Comparison of ENCODE assay signal across 11 cellular contexts in the genomic region with DNA sequence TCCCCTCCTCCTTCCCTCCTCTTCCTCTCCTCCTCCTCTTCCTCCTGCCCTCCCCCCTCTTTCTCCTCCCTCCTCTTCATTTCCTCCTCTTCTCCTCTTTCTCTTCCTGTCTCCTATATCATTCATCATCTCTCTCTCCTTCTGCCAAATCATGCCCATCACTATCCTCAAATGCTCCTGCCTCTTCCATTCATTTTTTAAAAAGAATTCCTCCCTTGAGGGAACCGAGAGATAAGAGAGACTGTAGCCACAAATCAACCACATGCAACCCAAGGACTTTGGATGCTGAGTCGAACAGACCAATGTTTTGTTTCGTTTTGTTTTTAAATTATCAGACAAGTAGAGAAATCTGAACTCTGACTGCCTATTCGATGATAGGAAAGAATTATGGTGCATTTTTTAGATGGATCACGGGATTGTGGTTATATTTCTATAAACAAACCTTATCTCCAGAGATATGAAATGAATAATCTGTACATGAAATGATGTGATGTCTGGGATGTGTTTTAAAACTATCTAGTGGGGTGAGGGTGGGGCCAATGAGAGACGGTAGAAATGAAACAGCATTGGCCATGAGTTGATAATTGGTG. TPM values are rescaled to one million over a fixed set of nuclear protein-coding genes. Genes with fewer than 3 reads are reported as not detected.
A peak's percentile ranks its signal among the peaks of the same experiment; 100 is the strongest.
DNase-seq lines count a peak whose midpoint lies in the region; FAIRE-seq and TF ChIP-seq lines count a peak whose summit lies in the region.
"Had no signal": no experiment of that assay in that cellular context is flagged by ENCODE, and none has a peak within 500 bp of the region (broad histone marks: within the 10 kb centered on the region; RNA-seq: fewer than 3 reads in every experiment).

No MANE protein-coding gene starts in this region.

- peaks cover 8 to 13% of the 10 kb centered on the region in 2 experiments for H3K4me1 Mint-ChIP-seq in H9
- H3K4me1 Mint-ChIP-seq in activated T-helper 2 cell treated with anti-CD3 and anti-CD28 coated beads, Interferon-gamma antibody, Interleukin-2, Interleukin-4, amounts not matched to agents 10 μg/mL and 5 μg/mL and 100 μg/mL, durations not matched to agents 14 hours and 24 hours and 36 hours (ENCODE audit: low read depth), result peaks cover 19% of the 10 kb centered on the region

- H3K9me3 ChIP-seq in H9 (ENCODE audit: control insufficient read depth, low read depth, low read length) (no peaks in the 10 kb centered on the region), keratinocyte (ENCODE audit: control insufficient read depth, low read depth, low read length) (peaks cover 4% of the 10 kb centered on the region)

- no peak overlapping the region for H3K23ac ChIP-seq in H9 (ENCODE audit: insufficient read length, low read depth, low read length)

- no peak overlapping the region for H2BK12ac ChIP-seq in H9 (ENCODE audit: insufficient read length, low read depth, low read length)

- TF ChIP-seq CTCF in AG09319 (IDR thresholded peaks at IDR 0.05; ENCODE audit: low read depth, low read length) (no peak), H9 (conservative IDR thresholded peaks at IDR 0.05) (no peak), keratinocyte (optimal IDR thresholded peaks at IDR 0.05 in 1 of 3, IDR thresholded peaks at IDR 0.05 in 1 of 3, conservative IDR thresholded peaks at IDR 0.05 in 1 of 3; ENCODE audit: extremely low read depth in 1 of 3, insufficient read depth in 2 of 3, low read length in 3 of 3) (no peak), D721Med (IDR thresholded peaks at IDR 0.05; ENCODE audit: insufficient read depth, missing control alignments) (no peak)

- dilution Hi-C loops in keratinocyte (cut with MboI; ENCODE audit: extremely low pct_ligation_motif_present, low sequenced_read_pairs), result no loop called here

- H2BK15ac ChIP-seq in H9 (ENCODE audit: low read depth, low read length), result no peak overlapping the region

- no peak overlapping the region for H2BK20ac ChIP-seq in H9 (ENCODE audit: low read depth, low read length, poor library complexity, severe bottlenecking)

- H3T11ph ChIP-seq in H9 (ENCODE audit: low read length), result no peak overlapping the region

- H2BK5ac ChIP-seq in H9 (ENCODE audit: insufficient read length, low read length), result no peak overlapping the region

- H3K4me3 Mint-ChIP-seq in H9, result no peak overlapping the region
- peak overlapping the region; percentile 34 for H3K4me3 Mint-ChIP-seq in activated T-helper 2 cell treated with anti-CD3 and anti-CD28 coated beads, Interferon-gamma antibody, Interleukin-2, Interleukin-4, amounts not matched to agents 10 μg/mL and 5 μg/mL and 100 μg/mL, durations not matched to agents 14 hours and 24 hours and 36 hours (ENCODE audit: low read depth)

- no peak overlapping the region for H3K56ac ChIP-seq in H9 (ENCODE audit: insufficient read length, low read depth, low read length)

- intact Hi-C loops in activated T-helper 2 cell treated with anti-CD3 and anti-CD28 coated beads, Interferon-gamma antibody, Interleukin-2, Interleukin-4, amounts not matched to agents 10 μg/mL and 5 μg/mL and 100 μg/mL, durations not matched to agents 14 hours and 24 hours and 36 hours (cut with micrococcal nuclease), result no loop called here

- H3K9me3 Mint-ChIP-seq in H9, result peaks cover 14 to 15% of the 10 kb centered on the region in 2 experiments
- H3K9me3 Mint-ChIP-seq in activated T-helper 2 cell treated with anti-CD3 and anti-CD28 coated beads, Interferon-gamma antibody, Interleukin-2, Interleukin-4, amounts not matched to agents 10 μg/mL and 5 μg/mL and 100 μg/mL, durations not matched to agents 14 hours and 24 hours and 36 hours, result peaks cover 8% of the 10 kb centered on the region

- peaks cover 3% of the 10 kb centered on the region; the same call in 1 of the 2 replicates for H3K27me3 Mint-ChIP-seq in H9 (ENCODE audit: low read depth)
- peaks cover 2% of the 10 kb centered on the region for H3K27me3 Mint-ChIP-seq in activated T-helper 2 cell treated with anti-CD3 and anti-CD28 coated beads, Interferon-gamma antibody, Interleukin-2, Interleukin-4, amounts not matched to agents 10 μg/mL and 5 μg/mL and 100 μg/mL, durations not matched to agents 14 hours and 24 hours and 36 hours (ENCODE audit: low read depth)

- no peak overlapping the region for H2AFZ ChIP-seq in H9 (ENCODE audit: low read length)
- peak overlapping the region; percentile 77 for H2AFZ ChIP-seq in keratinocyte (ENCODE audit: control insufficient read depth, low read length)

- no peak overlapping the region for H3K9ac ChIP-seq in H9 (ENCODE audit: extremely low read depth, insufficient read length, low read length)
- no peak overlapping the region for H3K9ac ChIP-seq in keratinocyte (ENCODE audit: control insufficient read depth, extremely low read depth, insufficient read depth, low read length)

- no peak overlapping the region for H3K4me3 ChIP-seq in keratinocyte (ENCODE audit: control insufficient read depth in 2 of 3, extremely low read depth in 1 of 3, insufficient read depth in 2 of 3, low read depth in 1 of 3, low read length in 3 of 3)
- H3K4me3 ChIP-seq: lower lobe of right lung had no signal

- H3K4ac ChIP-seq in H9 (ENCODE audit: low read depth, low read length), result no peak overlapping the region

- no peaks in the 10 kb centered on the region for H3K23me2 ChIP-seq in H9 (ENCODE audit: insufficient read length, low read depth, low read length, poor library complexity, severe bottlenecking)

- H3K27me3 ChIP-seq in H9 (ENCODE audit: insufficient read depth, low read length), result no peaks in the 10 kb centered on the region
- H3K27me3 ChIP-seq in keratinocyte (ENCODE audit: control insufficient read depth, extremely low read depth, insufficient read depth, low read length), result no peaks in the 10 kb centered on the region

- no peak overlapping the region for H3K14ac ChIP-seq in H9 (ENCODE audit: insufficient read depth, low read length)

- H4K91ac ChIP-seq in H9 (ENCODE audit: insufficient read length, low read depth, low read length), result no peak overlapping the region

- no peak overlapping the region; a peak in 1 of 7 replicates for H3K27ac Mint-ChIP-seq in H9
- H3K27ac Mint-ChIP-seq in activated T-helper 2 cell treated with anti-CD3 and anti-CD28 coated beads, Interferon-gamma antibody, Interleukin-2, Interleukin-4, amounts not matched to agents 10 μg/mL and 5 μg/mL and 100 μg/mL, durations not matched to agents 14 hours and 24 hours and 36 hours, result no peak overlapping the region

- H3K9me1 ChIP-seq in keratinocyte (ENCODE audit: control insufficient read depth, extremely low read depth, insufficient read depth, low read length), result no peaks in the 10 kb centered on the region

- H3K18ac ChIP-seq in H9 (ENCODE audit: insufficient read length, low read depth, low read length), result no peak overlapping the region

- H3K79me2 ChIP-seq in H9 (ENCODE audit: insufficient read depth, low read length), result no peaks in the 10 kb centered on the region
- no peaks in the 10 kb centered on the region for H3K79me2 ChIP-seq in keratinocyte (ENCODE audit: control insufficient read depth, insufficient read depth, low read length)

- peak; percentile 25 for DNase-seq in AG09319 (ENCODE audit: extremely low read depth, low read depth)
- no peak for DNase-seq in H9
- no peak for DNase-seq in activated T-helper 2 cell treated with anti-CD3 and anti-CD28 coated beads, Interferon-gamma antibody, Interleukin-2, Interleukin-4, amounts not matched to agents 10 μg/mL and 5 μg/mL and 100 μg/mL, durations not matched to agents 14 hours and 24 hours and 36 hours (ENCODE audit: low spot score)
- no peak for DNase-seq in keratinocyte (ENCODE audit: low read depth, low spot score)
- DNase-seq in NCI-H187 treated with DMSO at 0.1 percent for 48 hours (lab: John Stamatoyannopoulos, UW), result no peak
- no peak for DNase-seq in NCI-H510A treated with DMSO at 0.1 percent for 48 hours (lab: John Stamatoyannopoulos, UW)
- DNase-seq in D721Med (ENCODE audit: insufficient read length, low spot score), result no peak
- no peak for DNase-seq in NOMO-1 (lab: John Stamatoyannopoulos, UW; ENCODE audit: unreplicated experiment in 2 of 2)
- DNase-seq: NCI-H2081 treated with DMSO at 0.1 percent for 48 hours had no signal

- no peak for FAIRE-seq in keratinocyte (lab: Jason Lieb, UNC)
- FAIRE-seq in D721Med (lab: Jason Lieb, UNC), result no peak

- H3K27ac ChIP-seq in H9 (ENCODE audit: insufficient read length, low read depth, low read length) (no peak overlapping the region), keratinocyte (ENCODE audit: control insufficient read depth, insufficient read depth, low read length) (no peak overlapping the region)
- H3K27ac ChIP-seq: lower lobe of right lung had no signal

- H3K36me3 Mint-ChIP-seq in H9 (ENCODE audit: insufficient read depth in 1 of 3, low read depth in 3 of 3), result peaks cover 3 to 9% (median 5%) of the 10 kb centered on the region in 3 experiments; a peak in 4 of 7 replicates
- H3K36me3 Mint-ChIP-seq in activated T-helper 2 cell treated with anti-CD3 and anti-CD28 coated beads, Interferon-gamma antibody, Interleukin-2, Interleukin-4, amounts not matched to agents 10 μg/mL and 5 μg/mL and 100 μg/mL, durations not matched to agents 14 hours and 24 hours and 36 hours (ENCODE audit: low read depth), result no peaks in the 10 kb centered on the region

- H3K36me3 ChIP-seq in keratinocyte (ENCODE audit: control insufficient read depth in 2 of 2, extremely low read depth in 1 of 2, insufficient read depth in 2 of 2, low read length in 2 of 2), result no peaks in the 10 kb centered on the region
- H3K36me3 ChIP-seq: lower lobe of right lung had no signal

- H2BK120ac ChIP-seq in H9 (ENCODE audit: low read depth, low read length, poor library complexity, severe bottlenecking), result no peak overlapping the region

- no CpG with 5 or more reads among the region's 6 CpGs for WGBS in H9 (ENCODE audit: extremely low coverage, insufficient read length, low lambda C conversion rate)

- H3K4me2 ChIP-seq in H9 (ENCODE audit: insufficient read depth, insufficient read length, low read length), result no peak overlapping the region
- peak overlapping the region; percentile 56 for H3K4me2 ChIP-seq in keratinocyte (ENCODE audit: control insufficient read depth, extremely low read depth, insufficient read depth, low read depth, low read length)

- H4K8ac ChIP-seq in H9 (replicated peaks; ENCODE audit: insufficient read length, low read depth, low read length), result peak overlapping the region; percentile 77

- H3K79me1 ChIP-seq in H9 (ENCODE audit: insufficient read depth, low read depth, low read length, poor library complexity, severe bottlenecking), result no peaks in the 10 kb centered on the region

- no peak overlapping the region for H2AK5ac ChIP-seq in H9 (ENCODE audit: insufficient read length, low read length)

- no peak overlapping the region for H4K5ac ChIP-seq in H9 (ENCODE audit: insufficient read length, low read depth, low read length)

- no peaks in the 10 kb centered on the region; the same call in 1 of the 2 replicates for H3K4me1 ChIP-seq in H9 (ENCODE audit: insufficient read depth, low read length)
- H3K4me1 ChIP-seq in keratinocyte (ENCODE audit: control insufficient read depth, extremely low read depth, insufficient read depth, low read length), result peaks cover 21% of the 10 kb centered on the region
- H3K4me1 ChIP-seq: lower lobe of right lung had no signal

- H4K20me1 ChIP-seq in H9 (ENCODE audit: control insufficient read depth, insufficient read depth, insufficient read length) (no peaks in the 10 kb centered on the region), keratinocyte (ENCODE audit: control insufficient read depth, extremely low read depth, insufficient read depth, low read length) (no peaks in the 10 kb centered on the region)

RNA-seq across cellular contexts. Expression of gene ZNF541, which starts 9.5 kb away (rescaled TPM):
- not detected in 2 replicates for total RNA-seq in H9 (2021)
- total RNA-seq in activated T-helper 2 cell treated with anti-CD3 and anti-CD28 coated beads, Interferon-gamma antibody, Interleukin-2, Interleukin-4, amounts not matched to agents 10 μg/mL and 5 μg/mL and 100 μg/mL, durations not matched to agents 14 hours and 24 hours and 36 hours, result 0.09 and 0.46 TPM in 2 replicates
- not detected in 3 replicates for polyA plus RNA-seq in keratinocyte
- not detected for polyA plus RNA-seq in keratinocyte (2011; ENCODE audit: low read depth)
- not detected in 2 replicates for polyA plus RNA-seq in keratinocyte (2011; cell fraction: cytosol; rRNA removed)
- 0.04 TPM in 1 of 2 replicates, not detected in the other for polyA plus RNA-seq in keratinocyte (2011; cell fraction: nucleus; rRNA removed)
- 0.13 TPM in 1 of 2 replicates, not detected in the other for polyA plus RNA-seq in keratinocyte (2012; ENCODE audit: low replicate concordance)
- polyA minus RNA-seq in keratinocyte, result not detected in 3 replicates
- polyA minus RNA-seq in keratinocyte (2011; cell fraction: cytosol; rRNA and poly(A)+ RNA removed), result not detected
- not detected in 2 replicates for polyA minus RNA-seq in keratinocyte (2011; cell fraction: nucleus; rRNA and poly(A)+ RNA removed)
- total RNA-seq: skeletal muscle tissue had no signal

RNA-seq across cellular contexts. Expression of gene BICRA, which starts 26.5 kb away (rescaled TPM):
- total RNA-seq in H9 (2021), result 26.8 and 29.3 TPM in 2 replicates
- 12.0 and 12.2 TPM in 2 replicates for total RNA-seq in activated T-helper 2 cell treated with anti-CD3 and anti-CD28 coated beads, Interferon-gamma antibody, Interleukin-2, Interleukin-4, amounts not matched to agents 10 μg/mL and 5 μg/mL and 100 μg/mL, durations not matched to agents 14 hours and 24 hours and 36 hours
- 0.28 to 0.50 TPM (median 0.42 TPM) in 3 replicates for polyA plus RNA-seq in keratinocyte
- 1.0 TPM for polyA plus RNA-seq in keratinocyte (2011; ENCODE audit: low read depth)
- polyA plus RNA-seq in keratinocyte (2011; cell fraction: cytosol; rRNA removed), result 0.19 and 0.39 TPM in 2 replicates
- 5.0 and 5.1 TPM in 2 replicates for polyA plus RNA-seq in keratinocyte (2011; cell fraction: nucleus; rRNA removed)
- 2.8 and 4.8 TPM in 2 replicates for polyA plus RNA-seq in keratinocyte (2012; ENCODE audit: low replicate concordance)
- 0.86 to 14.4 TPM (median 4.5 TPM) in 3 replicates for polyA minus RNA-seq in keratinocyte
- polyA minus RNA-seq in keratinocyte (2011; cell fraction: cytosol; rRNA and poly(A)+ RNA removed), result 3.8 TPM
- 7.5 and 8.1 TPM in 2 replicates for polyA minus RNA-seq in keratinocyte (2011; cell fraction: nucleus; rRNA and poly(A)+ RNA removed)
